ENCODE assay signal across 13 cellular contexts in the genomic region with DNA sequence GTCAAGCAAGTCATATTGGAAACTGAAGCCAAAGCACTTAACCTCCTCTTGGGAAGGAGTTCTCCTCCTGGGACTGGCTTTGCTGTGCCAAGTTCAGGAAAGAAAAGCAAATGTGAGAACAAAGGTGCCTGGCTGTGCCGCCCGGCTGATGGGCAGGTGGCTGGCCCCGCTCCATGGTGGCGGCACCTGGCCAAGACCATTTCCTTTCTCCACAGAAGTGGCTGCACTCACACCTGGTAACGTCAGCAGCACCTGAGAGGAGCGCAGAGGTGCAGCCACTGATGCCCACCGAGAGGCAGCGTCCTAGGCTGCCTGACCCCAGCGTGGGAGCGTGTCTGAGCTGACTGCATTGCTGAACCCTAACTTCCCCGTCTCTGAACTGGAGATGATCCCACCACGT. TPM values are rescaled to one million over a fixed set of nuclear protein-coding genes. Genes with fewer than 3 reads are reported as not detected.
A peak's percentile ranks its signal among the peaks of the same experiment; 100 is the strongest.
DNase-seq lines count a peak whose midpoint lies in the region; ATAC-seq and TF ChIP-seq lines count a peak whose summit lies in the region.
"Had no signal": no experiment of that assay in that cellular context is flagged by ENCODE, and none has a peak within 500 bp of the region (broad histone marks: within the 10 kb centered on the region; RNA-seq: fewer than 3 reads in every experiment).

No MANE protein-coding gene starts in this region.

- no peak overlapping the region for H3K27ac Mint-ChIP-seq in progenitor cell of endocrine pancreas
- H3K27ac Mint-ChIP-seq: activated naive CD8-positive, alpha-beta T cell treated with anti-CD3 and anti-CD28 coated beads, Interleukin-2, amount 50 U/mL, for 24 hours; naive thymus-derived CD8-positive, alpha-beta T cell had no signal

- H3K9me3 Mint-ChIP-seq in progenitor cell of endocrine pancreas (ENCODE audit: low read depth): no peaks in the 10 kb centered on the region

- H3K27ac ChIP-seq in lung (ENCODE audit: low read depth in 1 of 2, low read length in 1 of 2): no peak overlapping the region
- H3K27ac ChIP-seq: skin epidermis had no signal

- no peak for TF ChIP-seq CTCF in lung (IDR thresholded peaks at IDR 0.05; ENCODE audit: control extremely low read depth, extremely low read depth)
- TF ChIP-seq CTCF in progenitor cell of endocrine pancreas (IDR thresholded peaks at IDR 0.05; ENCODE audit: unreplicated experiment): no peak

- peaks cover 18% of the 10 kb centered on the region for H3K4me1 Mint-ChIP-seq in progenitor cell of endocrine pancreas (ENCODE audit: low read depth)
- H3K4me1 Mint-ChIP-seq: activated naive CD8-positive, alpha-beta T cell treated with anti-CD3 and anti-CD28 coated beads, Interleukin-2, amount 50 U/mL, for 24 hours; naive thymus-derived CD8-positive, alpha-beta T cell had no signal

- no peaks in the 10 kb centered on the region for H3K9me3 ChIP-seq in lung (ENCODE audit: control insufficient read depth in 2 of 2, insufficient read depth in 1 of 2, low read length in 1 of 2)

- peaks cover 0 to 3% of the 10 kb centered on the region in 2 donors for H3K4me1 ChIP-seq in lung (ENCODE audit: control insufficient read depth in 2 of 2, insufficient read depth in 2 of 2, low read length in 2 of 2)

- no peak overlapping the region for H3K4me3 Mint-ChIP-seq in progenitor cell of endocrine pancreas (ENCODE audit: low read depth)
- H3K4me3 Mint-ChIP-seq: activated naive CD8-positive, alpha-beta T cell treated with anti-CD3 and anti-CD28 coated beads, Interleukin-2, amount 50 U/mL, for 24 hours; naive thymus-derived CD8-positive, alpha-beta T cell had no signal

- 52 to 73% methylated on average over 12 of the region's 12 CpGs for WGBS in lung, 2 donors

- no peaks in the 10 kb centered on the region for H3K36me3 ChIP-seq in lung (ENCODE audit: control insufficient read depth in 2 of 2, insufficient read depth in 2 of 2, low read length in 2 of 2)

- peak; percentile 92 for DNase-seq in COR-L47 (lab: John Stamatoyannopoulos, UW)
- peak; percentile 82 for DNase-seq in NCI-H2029 (lab: John Stamatoyannopoulos, UW)
- peak; percentile 28 for DNase-seq in astrocyte of the hippocampus (ENCODE audit: low read depth, low spot score)
- peak; percentile 77 for DNase-seq in lung (ENCODE audit: low spot score)
- no peak for DNase-seq in activated CD8-positive, alpha-beta memory T cell treated with anti-CD3 and anti-CD28 coated beads, Interleukin-2, amount 50 U/mL, for 4 hours
- no peak for DNase-seq in progenitor cell of endocrine pancreas (ENCODE audit: low spot score, unreplicated experiment)
- no peak for DNase-seq in NCI-H524 treated with DMSO at 0.1 percent for 48 hours (lab: John Stamatoyannopoulos, UW)
- DNase-seq: activated CD4-positive, CD25-positive, alpha-beta regulatory T cell; activated naive CD8-positive, alpha-beta T cell treated with anti-CD3 and anti-CD28 coated beads, Interleukin-2, amount 50 U/mL, for 24 hours; Calu3; naive thymus-derived CD8-positive, alpha-beta T cell had no signal

- ATAC-seq in lung (ENCODE audit: insufficient read depth, low FRiP score): peak; percentile 23
- no peak for ATAC-seq in GM19395 (IDR thresholded peaks at IDR 0.05; ENCODE audit: unreplicated experiment)
- ATAC-seq: activated naive CD8-positive, alpha-beta T cell treated with anti-CD3 and anti-CD28 coated beads, Interleukin-2, amount 50 U/mL, for 24 hours; naive thymus-derived CD8-positive, alpha-beta T cell had no signal

- H3K36me3 Mint-ChIP-seq in progenitor cell of endocrine pancreas (ENCODE audit: insufficient read depth): no peaks in the 10 kb centered on the region

- H3K4me3 ChIP-seq in lung: no peak overlapping the region
- H3K4me3 ChIP-seq: skin epidermis had no signal

- H3K27me3 ChIP-seq in lung (ENCODE audit: control insufficient read depth, insufficient read depth): no peaks in the 10 kb centered on the region

- peaks cover 9% of the 10 kb centered on the region for H3K27me3 Mint-ChIP-seq in progenitor cell of endocrine pancreas

RNA-seq across cellular contexts. Expression of a gene that starts 54.3 kb away (rescaled TPM):
- total RNA-seq in lung (10 to 100 TPM; 72.5 to 80.4 TPM), progenitor cell of endocrine pancreas (99.4 and 104 TPM in 2 replicates)
- polyA plus RNA-seq in lung: 10 to 100 TPM; 52.6 to 64.2 TPM

Comparison
In these comparisons a context has a peak if more than half of its experiments do, and no peak if none do; other contexts are left out.
1. DNase-seq: peak in COR-L47 (single experiment), NCI-H2029 (single experiment), astrocyte of the hippocampus (single experiment) and lung (single experiment); none in activated CD8-positive, alpha-beta memory T cell treated with anti-CD3 and anti-CD28 coated beads, Interleukin-2, amount 50 U/mL, for 4 hours (single experiment), progenitor cell of endocrine pancreas (single experiment) and NCI-H524 treated with DMSO at 0.1 percent for 48 hours (single experiment).